Comparison of ENCODE assay signal across 10 cellular contexts in the genomic region with DNA sequence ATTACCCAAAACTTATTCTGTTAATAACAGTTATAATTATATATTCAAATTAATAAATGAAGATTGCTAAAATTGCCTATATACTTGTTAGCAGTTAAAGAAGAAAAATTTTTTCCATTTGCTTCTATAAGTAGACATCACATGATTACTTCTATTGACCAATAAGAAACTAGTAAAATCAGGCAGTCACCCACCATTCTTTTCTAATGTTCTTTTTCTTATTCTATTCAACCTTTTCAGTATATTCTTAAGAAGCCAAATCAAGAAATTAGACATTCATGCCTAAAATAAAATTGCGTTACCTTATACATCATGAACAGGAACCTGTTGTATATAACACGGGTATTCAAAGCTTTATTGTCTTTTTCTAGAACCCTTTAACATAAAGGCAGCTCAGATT.
DNase-seq lines count a peak whose midpoint lies in the region; ATAC-seq and TF ChIP-seq lines count a peak whose summit lies in the region.
"Had no signal": no experiment of that assay in that cellular context is flagged by ENCODE, and none has a peak within 500 bp of the region (broad histone marks: within the 10 kb centered on the region; RNA-seq: fewer than 3 reads in every experiment).

No MANE protein-coding gene starts in this region.

- TF ChIP-seq CTCF in right atrium auricular region (IDR thresholded peaks at IDR 0.05) = no peak
- no peak for TF ChIP-seq CTCF in body of pancreas (IDR thresholded peaks at IDR 0.05)
- TF ChIP-seq CTCF in GM23338 (conservative IDR thresholded peaks at IDR 0.05; ENCODE audit: low read depth in 2 of 2) = no peak

- no peak overlapping the region for H2AFZ ChIP-seq in GM23338

- peaks cover 33% of the 10 kb centered on the region for H3K36me3 Mint-ChIP-seq in GM23338 (ENCODE audit: low read depth)

- H3K36me3 ChIP-seq in right atrium auricular region (no peaks in the 10 kb centered on the region), body of pancreas (replicated peaks in 1 of 2; ENCODE audit: insufficient read depth in 1 of 2, low read depth in 2 of 2) (no peaks in the 10 kb centered on the region), GM23338 (ENCODE audit: insufficient read depth) (no peaks in the 10 kb centered on the region)

- peaks cover 72% of the 10 kb centered on the region for H3K4me1 Mint-ChIP-seq in GM23338

- no peaks in the 10 kb centered on the region for H3K9me2 ChIP-seq in GM23338 (ENCODE audit: insufficient read depth)

- ATAC-seq in Right ventricle myocardium superior (ENCODE audit: poor library complexity) = no peak
- ATAC-seq in body of pancreas = no peak
- no peak for ATAC-seq in GM18505 (IDR thresholded peaks at IDR 0.05; ENCODE audit: unreplicated experiment)
- no peak for ATAC-seq in GM18519 (IDR thresholded peaks at IDR 0.05; ENCODE audit: low FRiP score, unreplicated experiment)
- no peak for ATAC-seq in GM23338

- no peak overlapping the region for H3K4me3 Mint-ChIP-seq in GM23338

- DNase-seq in right atrium auricular region (ENCODE audit: low spot score) (no peak), Right ventricle myocardium superior (no peak), body of pancreas (no peak), GM23338 (ENCODE audit: low spot score) (no peak)
- no peak for DNase-seq in activated CD4-positive, CD25-positive, alpha-beta regulatory T cell treated with anti-CD3 and anti-CD28 coated beads, Interleukin-2, amount 50 U/mL, for 72 hours
- DNase-seq: GDM1, NCI-H2081 treated with DMSO at 0.1 percent for 48 hours had no signal

- no peaks in the 10 kb centered on the region for H3K9me3 Mint-ChIP-seq in GM23338

- peaks cover 2% of the 10 kb centered on the region for H3K27me3 Mint-ChIP-seq in GM23338 (ENCODE audit: insufficient read depth, low read depth, poor library complexity)

- no peak overlapping the region for H3K27ac Mint-ChIP-seq in GM23338

- H3K27me3 ChIP-seq in right atrium auricular region = no peaks in the 10 kb centered on the region
- H3K27me3 ChIP-seq in body of pancreas = no peaks in the 10 kb centered on the region
- no peaks in the 10 kb centered on the region for H3K27me3 ChIP-seq in mononuclear cell (ENCODE audit: insufficient read depth, low read length)
- H3K27me3 ChIP-seq in GM23338 (ENCODE audit: insufficient read depth) = no peaks in the 10 kb centered on the region

- 23 to 50% methylated on average over 2 of the region's 2 CpGs for WGBS in body of pancreas, 2 donors

- TF ChIP-seq POLR2A in body of pancreas (IDR thresholded peaks at IDR 0.05) = no peak
- TF ChIP-seq POLR2A in GM18505 (IDR thresholded peaks at IDR 0.05; ENCODE audit: borderline replicate concordance, extremely low read depth, insufficient read depth, insufficient read length) = no peak

- H3K27ac ChIP-seq in right atrium auricular region = no peak overlapping the region
- H3K27ac ChIP-seq in body of pancreas = peak overlapping the region in 3 of 4 donors; percentile 56 to 83 (median 78)
- H3K27ac ChIP-seq in GM23338 (ENCODE audit: low read depth) = no peak overlapping the region

- peaks cover 99% of the 10 kb centered on the region for H3K79me2 ChIP-seq in GM23338 (replicated peaks; ENCODE audit: insufficient read depth)

- peaks cover 30% of the 10 kb centered on the region for H4K20me1 ChIP-seq in GM23338 (replicated peaks; ENCODE audit: insufficient read depth)

- H3K9me3 ChIP-seq in right atrium auricular region (no peaks in the 10 kb centered on the region), body of pancreas (no peaks in the 10 kb centered on the region), mononuclear cell (ENCODE audit: low read depth, low read length) (no peaks in the 10 kb centered on the region)

- intact Hi-C loops in Right ventricle myocardium superior (cut with DNase I) (no loop called here), body of pancreas (cut with DNase I) (no loop called here)

- no peak overlapping the region for H3K4me2 ChIP-seq in GM23338

- peak overlapping the region; percentile 34 for H3K4me3 ChIP-seq in right atrium auricular region
- no peak overlapping the region for H3K4me3 ChIP-seq in body of pancreas
- H3K4me3 ChIP-seq in mononuclear cell (ENCODE audit: low read length) = peak overlapping the region; percentile 52
- no peak overlapping the region for H3K4me3 ChIP-seq in GM23338

- H3F3A ChIP-seq in GM23338 (replicated peaks; ENCODE audit: low read depth) = no peaks in the 10 kb centered on the region

- H3K4me1 ChIP-seq in right atrium auricular region (no peaks in the 10 kb centered on the region), body of pancreas (peaks cover 14% of the 10 kb centered on the region), mononuclear cell (ENCODE audit: insufficient read depth, low read length) (peaks cover 30% of the 10 kb centered on the region), GM23338 (ENCODE audit: insufficient read depth) (peaks cover 38% of the 10 kb centered on the region)

TF ChIP-seq in GM23338, 12 proteins besides CTCF, POLR2A, EP300 and RAD21:
- TF ChIP-seq ZNF114 (CRISPR knock-in tag; IDR thresholded peaks at IDR 0.05) (no peak), EZH2phosphoT487 (IDR thresholded peaks at IDR 0.05; ENCODE audit: unreplicated experiment) (no peak), NANOG (IDR thresholded peaks at IDR 0.05; ENCODE audit: borderline replicate concordance) (no peak), STAT1 (IDR thresholded peaks at IDR 0.05; ENCODE audit: unreplicated experiment) (no peak), ZNF331 (CRISPR knock-in tag; IDR thresholded peaks at IDR 0.05; ENCODE audit: low read depth) (no peak), CREB1 (CRISPR knock-in tag; IDR thresholded peaks at IDR 0.05; ENCODE audit: low read depth) (no peak), JUNB (IDR thresholded peaks at IDR 0.05; ENCODE audit: unreplicated experiment) (no peak)
- TF ChIP-seq, protein P1, sequence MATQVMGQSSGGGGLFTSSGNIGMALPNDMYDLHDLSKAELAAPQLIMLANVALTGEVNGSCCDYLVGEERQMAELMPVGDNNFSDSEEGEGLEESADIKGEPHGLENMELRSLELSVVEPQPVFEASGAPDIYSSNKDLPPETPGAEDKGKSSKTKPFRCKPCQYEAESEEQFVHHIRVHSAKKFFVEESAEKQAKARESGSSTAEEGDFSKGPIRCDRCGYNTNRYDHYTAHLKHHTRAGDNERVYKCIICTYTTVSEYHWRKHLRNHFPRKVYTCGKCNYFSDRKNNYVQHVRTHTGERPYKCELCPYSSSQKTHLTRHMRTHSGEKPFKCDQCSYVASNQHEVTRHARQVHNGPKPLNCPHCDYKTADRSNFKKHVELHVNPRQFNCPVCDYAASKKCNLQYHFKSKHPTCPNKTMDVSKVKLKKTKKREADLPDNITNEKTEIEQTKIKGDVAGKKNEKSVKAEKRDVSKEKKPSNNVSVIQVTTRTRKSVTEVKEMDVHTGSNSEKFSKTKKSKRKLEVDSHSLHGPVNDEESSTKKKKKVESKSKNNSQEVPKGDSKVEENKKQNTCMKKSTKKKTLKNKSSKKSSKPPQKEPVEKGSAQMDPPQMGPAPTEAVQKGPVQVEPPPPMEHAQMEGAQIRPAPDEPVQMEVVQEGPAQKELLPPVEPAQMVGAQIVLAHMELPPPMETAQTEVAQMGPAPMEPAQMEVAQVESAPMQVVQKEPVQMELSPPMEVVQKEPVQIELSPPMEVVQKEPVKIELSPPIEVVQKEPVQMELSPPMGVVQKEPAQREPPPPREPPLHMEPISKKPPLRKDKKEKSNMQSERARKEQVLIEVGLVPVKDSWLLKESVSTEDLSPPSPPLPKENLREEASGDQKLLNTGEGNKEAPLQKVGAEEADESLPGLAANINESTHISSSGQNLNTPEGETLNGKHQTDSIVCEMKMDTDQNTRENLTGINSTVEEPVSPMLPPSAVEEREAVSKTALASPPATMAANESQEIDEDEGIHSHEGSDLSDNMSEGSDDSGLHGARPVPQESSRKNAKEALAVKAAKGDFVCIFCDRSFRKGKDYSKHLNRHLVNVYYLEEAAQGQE (IDR thresholded peaks at IDR 0.05; ENCODE audit: unreplicated experiment) = no peak

Comparison
In these comparisons a context has a peak if more than half of its experiments do, and no peak if none do; other contexts are left out.
1. H3K27ac ChIP-seq: peak in body of pancreas (3 of 4); none in right atrium auricular region (0 of 2) and GM23338 (single experiment).
2. H3K4me3 ChIP-seq: peak in right atrium auricular region (2 of 2) and mononuclear cell (single experiment); none in body of pancreas (0 of 2) and GM23338 (single experiment).